8 cellular contexts compared by ENCODE assay signal in genomic region chr4:30718021-30718888, GRCh38. TPM values are rescaled to one million over a fixed set of nuclear protein-coding genes. Genes with fewer than 3 reads are reported as not detected.
DNase-seq lines count a peak whose midpoint lies in the region; ATAC-seq and TF ChIP-seq lines count a peak whose summit lies in the region.

No MANE protein-coding gene starts in this region.

- peak overlapping the region; percentile 98 for H3K27ac Mint-ChIP-seq in osteocyte (ENCODE audit: unreplicated experiment)
- no peak overlapping the region for H3K27ac Mint-ChIP-seq in stimulated activated memory B cell treated with anti-CD40 and anti-IgM and Interleukin-4, amounts not matched to agents 10 μg/mL and 1 μg/mL and 100 μg/mL, for 72 hours

- H3K36me3 ChIP-seq in GM06990 (ENCODE audit: control insufficient read depth, insufficient read depth, low read length) (no peaks in the 10 kb centered on the region), WERI-Rb-1 (no peaks in the 10 kb centered on the region)

- DNase-seq in A172 (ENCODE audit: low spot score) (peak; percentile 30), GM06990 (ENCODE audit: extremely low read depth, insufficient read length) (peak; percentile 8), WERI-Rb-1 (peak; percentile 50), head of caudate nucleus (peak; percentile 56 to 90 (median 80)), osteocyte (ENCODE audit: extremely low spot score, unreplicated experiment) (peak; percentile 88), retina (no peak)

- peaks cover 2% of the 10 kb centered on the region for H3K9me3 ChIP-seq in WERI-Rb-1 (ENCODE audit: severe bottlenecking)

- peaks cover 16% of the 10 kb centered on the region for H3K4me1 Mint-ChIP-seq in osteocyte (ENCODE audit: unreplicated experiment)
- peaks cover 19% of the 10 kb centered on the region for H3K4me1 Mint-ChIP-seq in stimulated activated memory B cell treated with anti-CD40 and anti-IgM and Interleukin-4, amounts not matched to agents 10 μg/mL and 1 μg/mL and 100 μg/mL, for 72 hours

- no peaks in the 10 kb centered on the region for H3K9me3 Mint-ChIP-seq in osteocyte (ENCODE audit: unreplicated experiment)
- H3K9me3 Mint-ChIP-seq in stimulated activated memory B cell treated with anti-CD40 and anti-IgM and Interleukin-4, amounts not matched to agents 10 μg/mL and 1 μg/mL and 100 μg/mL, for 72 hours = no peaks in the 10 kb centered on the region

- no peak overlapping the region for H3K27ac ChIP-seq in WERI-Rb-1

- TF ChIP-seq CTCF in GM06990 (IDR thresholded peaks at IDR 0.05; ENCODE audit: insufficient read depth, low read length, poor library complexity, severe bottlenecking) (no peak), WERI-Rb-1 (IDR thresholded peaks at IDR 0.05; ENCODE audit: low read depth, low read length) (no peak), osteocyte (IDR thresholded peaks at IDR 0.05) (no peak)

- no peaks in the 10 kb centered on the region for H3K27me3 Mint-ChIP-seq in osteocyte (ENCODE audit: unreplicated experiment)
- H3K27me3 Mint-ChIP-seq in stimulated activated memory B cell treated with anti-CD40 and anti-IgM and Interleukin-4, amounts not matched to agents 10 μg/mL and 1 μg/mL and 100 μg/mL, for 72 hours = peaks cover 61% of the 10 kb centered on the region

- intact Hi-C loops in head of caudate nucleus (cut with DNase I) = no loop called here

- peak overlapping the region; percentile 100 for H3K4me3 Mint-ChIP-seq in osteocyte (ENCODE audit: unreplicated experiment)
- H3K4me3 Mint-ChIP-seq in stimulated activated memory B cell treated with anti-CD40 and anti-IgM and Interleukin-4, amounts not matched to agents 10 μg/mL and 1 μg/mL and 100 μg/mL, for 72 hours = no peak overlapping the region

- no peaks in the 10 kb centered on the region for H3K27me3 ChIP-seq in GM06990 (replicated peaks; ENCODE audit: control insufficient read depth, insufficient read depth, low read length)
- peaks cover 42% of the 10 kb centered on the region for H3K27me3 ChIP-seq in WERI-Rb-1 (ENCODE audit: insufficient read depth, low read depth, severe bottlenecking)

- no peak overlapping the region for H3K4me3 ChIP-seq in GM06990 (replicated peaks; ENCODE audit: low read depth, low read length)
- H3K4me3 ChIP-seq in WERI-Rb-1 (ENCODE audit: low read depth, low read length) = peak overlapping the region; percentile 59

- H3K36me3 Mint-ChIP-seq in osteocyte (ENCODE audit: unreplicated experiment) = peaks cover 9% of the 10 kb centered on the region
- no peaks in the 10 kb centered on the region for H3K36me3 Mint-ChIP-seq in stimulated activated memory B cell treated with anti-CD40 and anti-IgM and Interleukin-4, amounts not matched to agents 10 μg/mL and 1 μg/mL and 100 μg/mL, for 72 hours

- no peak for ATAC-seq in stimulated activated memory B cell treated with anti-CD40 and anti-IgM and Interleukin-4, amounts not matched to agents 10 μg/mL and 1 μg/mL and 100 μg/mL, for 72 hours
- ATAC-seq in HG03460 (IDR thresholded peaks at IDR 0.05; ENCODE audit: unreplicated experiment) = no peak

RNA-seq across cellular contexts. Expression of gene PCDH7, which starts 1.9 kb away (rescaled TPM):
- 26.1 and 38.6 TPM in 2 replicates for total RNA-seq in A172 (2014; rRNA removed; shearing (Covaris generic))
- 139 and 147 TPM in 2 replicates for total RNA-seq in osteocyte
